In the genomic region with DNA sequence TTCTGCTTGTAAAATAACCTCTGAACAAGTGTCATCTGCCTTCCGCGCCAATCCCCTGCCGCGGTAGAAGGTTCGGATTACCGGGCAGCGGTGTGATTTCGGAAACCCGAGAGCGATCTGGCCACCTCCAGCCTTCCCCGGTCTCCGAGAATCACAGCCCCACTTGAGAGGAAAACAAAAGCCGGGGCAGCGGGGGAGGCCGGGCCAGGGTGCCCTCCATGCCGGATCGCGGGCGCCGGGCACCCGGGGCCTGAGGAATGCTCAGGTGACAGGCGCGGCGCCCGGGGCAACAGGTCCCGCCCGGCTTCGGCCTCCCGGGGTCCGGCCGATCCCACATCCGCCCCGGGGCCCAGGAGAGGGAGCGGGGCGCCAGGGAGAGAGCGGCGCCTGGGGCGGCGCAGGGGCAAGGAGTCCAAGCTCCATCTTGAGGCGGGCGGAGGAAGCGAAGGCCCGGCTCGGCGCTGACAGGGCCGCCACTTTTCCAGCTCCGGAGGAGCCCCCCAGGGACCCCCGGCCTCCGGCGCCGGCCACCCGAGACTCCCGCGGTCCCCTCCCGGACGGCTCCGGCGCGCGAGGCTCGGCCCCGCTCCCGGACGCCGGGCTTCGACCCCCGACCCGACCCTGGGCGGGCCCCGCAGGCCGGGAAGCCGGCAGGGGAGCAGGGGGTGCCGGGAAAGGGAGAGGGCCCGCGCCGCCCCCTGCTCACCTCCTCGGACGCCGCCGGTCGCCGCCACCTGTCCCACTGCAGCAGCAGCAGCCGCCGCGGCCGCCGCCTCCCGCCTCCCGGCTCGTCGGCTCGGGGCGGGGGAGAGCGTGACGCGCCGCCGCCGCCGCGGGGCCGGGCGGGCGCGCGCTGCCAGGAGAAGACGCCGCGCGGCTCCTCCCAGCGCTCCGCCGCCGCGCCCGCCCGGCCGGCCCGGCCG, we compare ENCODE assay signal across 8 cellular contexts. TPM values are rescaled to one million over a fixed set of nuclear protein-coding genes. Genes with fewer than 3 reads are reported as not detected.
DNase-seq lines count a peak whose midpoint lies in the region; ATAC-seq and TF ChIP-seq lines count a peak whose summit lies in the region.

A gene (minus strand): TSS at position 855 of the 923 bp plus-strand sequence. CDS start 42,217 bp downstream, outside the sequence.

- 1% methylated on average over 69 of the region's 120 CpGs; no CpG with 5 or more reads in 1 of the 2 donors for WGBS in body of pancreas, 2 donors

- peak within 1 kb of the TSS; percentile 98 to 99 (median 99) for H3K27ac ChIP-seq in body of pancreas
- peak within 1 kb of the TSS; percentile 98 for H3K27ac ChIP-seq in skeletal muscle tissue (ENCODE audit: low read depth, low read length)

- peak; percentile 76 to 83 (median 79) for TF ChIP-seq POLR2A in body of pancreas (IDR thresholded peaks at IDR 0.05)

- H3K4me3 ChIP-seq in body of pancreas (peak within 1 kb of the TSS; percentile 62 to 91), iPS-15b (ENCODE audit: low read depth, low read length) (peak within 1 kb of the TSS; percentile 80), skeletal muscle tissue (ENCODE audit: low read length in 3 of 3) (peak within 1 kb of the TSS; percentile 86 to 94 (median 91))

- H3K9ac ChIP-seq in iPS-15b (ENCODE audit: low read depth, low read length) (peak within 1 kb of the TSS; percentile 47), skeletal muscle tissue (ENCODE audit: low read depth in 1 of 3, low read length in 3 of 3) (peak within 1 kb of the TSS; percentile 95 to 99 (median 96))

- TF ChIP-seq CTCF in body of pancreas (IDR thresholded peaks at IDR 0.05) = peak in 5 of 7 experiments; percentile 22 to 32 (median 31)

- intact Hi-C loops in body of pancreas (cut with DNase I) = no loop called here

- H3K4me1 ChIP-seq in body of pancreas (peaks cover 47% of the 10 kb centered on the region), iPS-15b (ENCODE audit: control insufficient read depth, insufficient read depth, low read length) (peaks cover 5% of the 10 kb centered on the region), skeletal muscle tissue (ENCODE audit: control insufficient read depth in 3 of 3, insufficient read depth in 3 of 3, low read length in 3 of 3) (peaks cover 29 to 39% (median 30%) of the 10 kb centered on the region in 3 donors)

- H3K36me3 ChIP-seq in body of pancreas (replicated peaks in 1 of 2; ENCODE audit: insufficient read depth in 1 of 2, low read depth in 2 of 2) = no peaks in the 10 kb centered on the region
- no peaks in the 10 kb centered on the region for H3K36me3 ChIP-seq in iPS-15b (ENCODE audit: control insufficient read depth, insufficient read depth, low read length)
- no peaks in the 10 kb centered on the region for H3K36me3 ChIP-seq in skeletal muscle tissue (ENCODE audit: control insufficient read depth in 3 of 3, insufficient read depth in 3 of 3, low read length in 3 of 3)

- ATAC-seq in GM21723 (IDR thresholded peaks at IDR 0.05; ENCODE audit: unreplicated experiment) (peak; percentile 56), body of pancreas (peak; percentile 83)

- H3K27me3 ChIP-seq in body of pancreas (no peaks in the 10 kb centered on the region), iPS-15b (ENCODE audit: control insufficient read depth, insufficient read depth, low read length) (no peaks in the 10 kb centered on the region), skeletal muscle tissue (ENCODE audit: control insufficient read depth in 3 of 3, insufficient read depth in 3 of 3, low read length in 3 of 3) (no peaks in the 10 kb centered on the region)

- DNase-seq in GDM1 (lab: John Stamatoyannopoulos, UW) (peak; percentile 46), LoVo (ENCODE audit: low spot score) (peak; percentile 85), T1000 (lab: John Stamatoyannopoulos, UW) (peak; percentile 98), body of pancreas (peak; percentile 76 to 81 (median 80)), NCI-H1048 (lab: John Stamatoyannopoulos, UW) (no peak)

- H3K9me3 ChIP-seq in body of pancreas (no peaks in the 10 kb centered on the region), iPS-15b (ENCODE audit: control insufficient read depth, insufficient read depth, low read length) (no peaks in the 10 kb centered on the region), skeletal muscle tissue (ENCODE audit: control insufficient read depth in 3 of 3, low read length in 3 of 3) (no peaks in the 10 kb centered on the region)

RNA-seq across cellular contexts. Expression of the gene that starts here (rescaled TPM):
- total RNA-seq in body of pancreas = 10 to 100 TPM; 41.2 to 89.0 TPM
- total RNA-seq in skeletal muscle tissue = 21.9 TPM
